ENCODE assay signal across 8 cellular contexts in genomic region chr4:128393111-128393704, GRCh38.
DNase-seq lines count a peak whose midpoint lies in the region; ATAC-seq and TF ChIP-seq lines count a peak whose summit lies in the region.

No MANE protein-coding gene starts in this region.

- no peaks in the 10 kb centered on the region for H3K27me3 ChIP-seq in left ventricle myocardium inferior (ENCODE audit: low read depth)

- peaks cover 1% of the 10 kb centered on the region for H3K9me3 Mint-ChIP-seq in activated naive CD8-positive, alpha-beta T cell treated with anti-CD3 and anti-CD28 coated beads for 36 hours
- H3K9me3 Mint-ChIP-seq in activated T-helper 17 cell treated with anti-CD3 and anti-CD28 coated beads, Interleukin-2, amount 50 U/mL, for 72 hours, result no peaks in the 10 kb centered on the region

- peak; percentile 88 for ATAC-seq in HG02938 (IDR thresholded peaks at IDR 0.05; ENCODE audit: unreplicated experiment)
- ATAC-seq in activated T-helper 17 cell treated with anti-CD3 and anti-CD28 coated beads, Interleukin-2, amount 50 U/mL, for 72 hours (replicated peaks), result no peak

- H3K4me1 ChIP-seq in left ventricle myocardium inferior, result peaks cover 48% of the 10 kb centered on the region

- no peaks in the 10 kb centered on the region for H3K27me3 Mint-ChIP-seq in activated naive CD8-positive, alpha-beta T cell treated with anti-CD3 and anti-CD28 coated beads for 36 hours
- H3K27me3 Mint-ChIP-seq in activated T-helper 17 cell treated with anti-CD3 and anti-CD28 coated beads, Interleukin-2, amount 50 U/mL, for 72 hours, result peaks cover 3% of the 10 kb centered on the region

- no peaks in the 10 kb centered on the region for H3K9me3 ChIP-seq in left ventricle myocardium inferior (replicated peaks)

- no peaks in the 10 kb centered on the region for H3K4me1 Mint-ChIP-seq in activated naive CD8-positive, alpha-beta T cell treated with anti-CD3 and anti-CD28 coated beads for 36 hours
- no peaks in the 10 kb centered on the region for H3K4me1 Mint-ChIP-seq in activated T-helper 17 cell treated with anti-CD3 and anti-CD28 coated beads, Interleukin-2, amount 50 U/mL, for 72 hours

- H3K4me3 ChIP-seq in left ventricle myocardium inferior, result peak overlapping the region; percentile 18

- H3K36me3 ChIP-seq in left ventricle myocardium inferior, result no peaks in the 10 kb centered on the region

- TF ChIP-seq CTCF in left ventricle myocardium inferior (IDR thresholded peaks at IDR 0.05; ENCODE audit: borderline replicate concordance), result no peak

- intact Hi-C loops in left ventricle myocardium inferior (cut with micrococcal nuclease), result no loop called here

- no peaks in the 10 kb centered on the region for H3K36me3 Mint-ChIP-seq in activated naive CD8-positive, alpha-beta T cell treated with anti-CD3 and anti-CD28 coated beads for 36 hours
- H3K36me3 Mint-ChIP-seq in activated T-helper 17 cell treated with anti-CD3 and anti-CD28 coated beads, Interleukin-2, amount 50 U/mL, for 72 hours (ENCODE audit: low read depth), result no peaks in the 10 kb centered on the region

- H3K27ac ChIP-seq in left ventricle myocardium inferior (replicated peaks), result peak overlapping the region; percentile 86

- H3K4me3 Mint-ChIP-seq in activated naive CD8-positive, alpha-beta T cell treated with anti-CD3 and anti-CD28 coated beads for 36 hours, result no peak overlapping the region
- no peak overlapping the region for H3K4me3 Mint-ChIP-seq in activated T-helper 17 cell treated with anti-CD3 and anti-CD28 coated beads, Interleukin-2, amount 50 U/mL, for 72 hours

- DNase-seq in COLO668 (lab: John Stamatoyannopoulos, UW; ENCODE audit: unreplicated experiment) (peak; percentile 13), NCI-H748 (lab: John Stamatoyannopoulos, UW; ENCODE audit: unreplicated experiment) (peak; percentile 88), left ventricle myocardium inferior (no peak), NCI-H1930 (lab: John Stamatoyannopoulos, UW) (no peak)
- DNase-seq in activated naive CD8-positive, alpha-beta T cell treated with anti-CD3 and anti-CD28 coated beads for 36 hours, result no peak
- DNase-seq in stimulated activated CD4-positive, alpha-beta T cell treated with anti-CD3 and anti-CD28 coated beads, Interleukin-12 subunit alpha, Interleukin-12 subunit beta, amount 100 ng/mL, for 4 hours, result no peak

- H3K27ac Mint-ChIP-seq in activated naive CD8-positive, alpha-beta T cell treated with anti-CD3 and anti-CD28 coated beads for 36 hours, result no peak overlapping the region
- H3K27ac Mint-ChIP-seq in activated T-helper 17 cell treated with anti-CD3 and anti-CD28 coated beads, Interleukin-2, amount 50 U/mL, for 72 hours, result no peak overlapping the region

Comparison
In these comparisons a context has a peak if more than half of its experiments do, and no peak if none do; other contexts are left out.
1. DNase-seq: peak in COLO668 (single experiment) and NCI-H748 (single experiment); none in left ventricle myocardium inferior (single experiment), activated naive CD8-positive, alpha-beta T cell treated with anti-CD3 and anti-CD28 coated beads for 36 hours (single experiment), stimulated activated CD4-positive, alpha-beta T cell treated with anti-CD3 and anti-CD28 coated beads, Interleukin-12 subunit alpha, Interleukin-12 subunit beta, amount 100 ng/mL, for 4 hours (single experiment) and NCI-H1930 (0 of 2).